Comparison of ENCODE assay signal across 8 cellular contexts in the genomic region with DNA sequence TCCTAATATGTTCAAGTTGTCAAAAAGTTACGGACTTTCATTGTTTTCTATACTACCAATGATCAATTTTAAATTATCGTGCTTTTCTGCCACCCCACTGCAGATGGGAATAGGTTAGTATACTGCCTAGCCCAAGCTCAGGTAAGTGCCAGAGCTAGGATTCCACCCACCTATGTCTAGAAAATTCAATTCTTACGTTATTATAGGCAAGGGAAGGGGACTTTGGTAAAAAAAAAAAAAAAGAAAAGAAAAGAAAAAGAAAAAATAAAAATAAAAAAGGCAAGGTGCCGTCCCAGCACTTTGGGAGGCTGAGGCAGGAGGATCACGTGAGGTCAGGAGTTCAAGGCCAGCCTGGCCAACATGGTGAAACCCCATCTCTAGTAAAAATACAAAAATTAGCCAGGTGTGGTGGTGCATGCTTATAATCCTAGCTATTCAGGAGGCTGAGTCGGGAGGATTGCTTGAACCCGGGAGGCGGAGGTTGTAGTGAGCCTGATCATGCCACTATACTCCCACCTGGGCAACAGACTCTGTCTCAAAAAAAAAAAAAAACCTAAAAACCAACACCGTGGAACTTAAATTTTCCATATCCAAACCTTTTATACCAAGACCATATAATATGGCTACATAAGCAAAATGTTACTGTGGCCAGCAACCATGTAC. TPM values are rescaled to one million over a fixed set of nuclear protein-coding genes. Genes with fewer than 3 reads are reported as not detected.
DNase-seq lines count a peak whose midpoint lies in the region; ATAC-seq, FAIRE-seq and TF ChIP-seq lines count a peak whose summit lies in the region.

No MANE protein-coding gene starts in this region.

- CTCF ChIA-PET in WTC11 (lab: Charles Lee) = interaction anchor here (0.6 kb wide), 1 partner anchor 181 kb away, joined by 3 read pairs; no protein-coding TSS in a partner anchor

- H4K5ac ChIP-seq in H9 (ENCODE audit: insufficient read length, low read depth, low read length) = no peak overlapping the region

- H3K14ac ChIP-seq in H9 (ENCODE audit: insufficient read depth, low read length) = no peak overlapping the region

- no peak for ATAC-seq in WTC11
- ATAC-seq in GM21423 (IDR thresholded peaks at IDR 0.05; ENCODE audit: unreplicated experiment) = no peak
- ATAC-seq in HG03159 (IDR thresholded peaks at IDR 0.05; ENCODE audit: unreplicated experiment) = no peak
- no peak for ATAC-seq in omental fat pad (ENCODE audit: low FRiP score)

- no peak overlapping the region for H2BK20ac ChIP-seq in H9 (ENCODE audit: low read depth, low read length, poor library complexity, severe bottlenecking)

- no peak overlapping the region for H4K91ac ChIP-seq in H9 (ENCODE audit: insufficient read length, low read depth, low read length)

- H2BK15ac ChIP-seq in H9 (ENCODE audit: low read depth, low read length) = no peak overlapping the region

- H3K9me3 ChIP-seq in H9 (ENCODE audit: control insufficient read depth, low read depth, low read length) (no peaks in the 10 kb centered on the region), skeletal muscle tissue (ENCODE audit: control insufficient read depth in 3 of 3, low read length in 3 of 3) (no peaks in the 10 kb centered on the region)

- no peaks in the 10 kb centered on the region for H4K20me1 ChIP-seq in H9 (ENCODE audit: control insufficient read depth, insufficient read depth, insufficient read length)

- H3K9me3 Mint-ChIP-seq in H9 (no peaks in the 10 kb centered on the region; a peak in 1 of 5 replicates), WTC11 (peaks cover 3% of the 10 kb centered on the region; the same call in 1 of the 2 replicates)

- DNase-seq in H9 (no peak), WTC11 (ENCODE audit: low spot score) (no peak), fibroblast of villous mesenchyme (ENCODE audit: low read depth) (no peak), HTR-8/SVneo (ENCODE audit: insufficient read length, low spot score) (no peak), omental fat pad (ENCODE audit: low spot score) (no peak)

- H3K27ac Mint-ChIP-seq in H9 (peak overlapping the region in 2 of 3 experiments; percentile 91 to 100; a peak in 3 of 7 replicates), WTC11 (peak overlapping the region; percentile 100)

- peaks cover 21 to 53% (median 24%) of the 10 kb centered on the region in 3 experiments for H3K36me3 Mint-ChIP-seq in H9 (ENCODE audit: insufficient read depth in 1 of 3, low read depth in 3 of 3)
- peaks cover 41% of the 10 kb centered on the region for H3K36me3 Mint-ChIP-seq in WTC11

- H3K4me1 Mint-ChIP-seq in H9 = peaks cover 13 to 22% of the 10 kb centered on the region in 2 experiments
- peaks cover 25% of the 10 kb centered on the region for H3K4me1 Mint-ChIP-seq in WTC11

- no peak overlapping the region for H4K8ac ChIP-seq in H9 (replicated peaks; ENCODE audit: insufficient read length, low read depth, low read length)

- no peak overlapping the region for H2AFZ ChIP-seq in H9 (ENCODE audit: low read length)

- no peak overlapping the region for H2BK12ac ChIP-seq in H9 (ENCODE audit: insufficient read length, low read depth, low read length)

- no peak for TF ChIP-seq CTCF in H9 (conservative IDR thresholded peaks at IDR 0.05)
- no peak for TF ChIP-seq CTCF in WTC11 (IDR thresholded peaks at IDR 0.05)
- TF ChIP-seq CTCF in fibroblast of villous mesenchyme (IDR thresholded peaks at IDR 0.05; ENCODE audit: insufficient read depth, low read depth, low read length) = no peak
- TF ChIP-seq CTCF in omental fat pad (IDR thresholded peaks at IDR 0.05) = no peak

- POLR2A ChIA-PET in WTC11 (lab: Charles Lee) = interaction anchor here (0.7 kb wide), 1 partner anchor 40 kb away, joined by 4 read pairs; no protein-coding TSS in a partner anchor

- no CpG with 5 or more reads among the region's 9 CpGs for WGBS in H9 (ENCODE audit: extremely low coverage, insufficient read length, low lambda C conversion rate)

- no peak overlapping the region for H2AK5ac ChIP-seq in H9 (ENCODE audit: insufficient read length, low read length)

- H3K79me2 ChIP-seq in H9 (ENCODE audit: insufficient read depth, low read length) = peaks cover 8% of the 10 kb centered on the region; the same call in 1 of the 2 replicates

- H3K4me3 Mint-ChIP-seq in H9 (peak overlapping the region; percentile 91 to 98), WTC11 (peak overlapping the region; percentile 92)

- H3K27ac ChIP-seq in H9 (ENCODE audit: insufficient read length, low read depth, low read length) (peak overlapping the region; percentile 59), skeletal muscle tissue (ENCODE audit: low read depth, low read length) (no peak overlapping the region)

- H3T11ph ChIP-seq in H9 (ENCODE audit: low read length) = no peak overlapping the region

- no peaks in the 10 kb centered on the region for H3K27me3 ChIP-seq in H9 (ENCODE audit: insufficient read depth, low read length)
- no peaks in the 10 kb centered on the region for H3K27me3 ChIP-seq in skeletal muscle tissue (ENCODE audit: control insufficient read depth in 3 of 3, insufficient read depth in 3 of 3, low read length in 3 of 3)

- H3K23me2 ChIP-seq in H9 (ENCODE audit: insufficient read length, low read depth, low read length, poor library complexity, severe bottlenecking) = peaks cover 2% of the 10 kb centered on the region

- H2BK120ac ChIP-seq in H9 (ENCODE audit: low read depth, low read length, poor library complexity, severe bottlenecking) = no peak overlapping the region

- no peak for FAIRE-seq in HTR-8/SVneo (lab: Jason Lieb, UNC)

- no peaks in the 10 kb centered on the region for H3K79me1 ChIP-seq in H9 (ENCODE audit: insufficient read depth, low read depth, low read length, poor library complexity, severe bottlenecking)

- H3K23ac ChIP-seq in H9 (ENCODE audit: insufficient read length, low read depth, low read length) = no peak overlapping the region

- peaks cover 9 to 28% (median 21%) of the 10 kb centered on the region in 3 donors for H3K36me3 ChIP-seq in skeletal muscle tissue (ENCODE audit: control insufficient read depth in 3 of 3, insufficient read depth in 3 of 3, low read length in 3 of 3)

- no peak overlapping the region for H3K4ac ChIP-seq in H9 (ENCODE audit: low read depth, low read length)

- H3K56ac ChIP-seq in H9 (ENCODE audit: insufficient read length, low read depth, low read length) = no peak overlapping the region

- peak overlapping the region; percentile 46 for H3K4me2 ChIP-seq in H9 (ENCODE audit: insufficient read depth, insufficient read length, low read length)

- no peaks in the 10 kb centered on the region; the same call in 1 of the 2 replicates for H3K27me3 Mint-ChIP-seq in H9 (ENCODE audit: low read depth)
- H3K27me3 Mint-ChIP-seq in WTC11 (ENCODE audit: low read depth) = no peaks in the 10 kb centered on the region; the same call in 1 of the 2 replicates

- H2BK5ac ChIP-seq in H9 (ENCODE audit: insufficient read length, low read length) = no peak overlapping the region

- peak overlapping the region; percentile 98 for H3K9ac ChIP-seq in H9 (ENCODE audit: extremely low read depth, insufficient read length, low read length)
- no peak overlapping the region for H3K9ac ChIP-seq in skeletal muscle tissue (ENCODE audit: low read depth in 1 of 3, low read length in 3 of 3)

- H3K4me1 ChIP-seq in H9 (ENCODE audit: insufficient read depth, low read length) (no peaks in the 10 kb centered on the region), skeletal muscle tissue (ENCODE audit: control insufficient read depth in 3 of 3, insufficient read depth in 3 of 3, low read length in 3 of 3) (peaks cover 0 to 15% (median 7%) of the 10 kb centered on the region in 3 donors)

- H3K4me3 ChIP-seq in fibroblast of villous mesenchyme (ENCODE audit: low read depth, low read length) (peak overlapping the region; percentile 88), skeletal muscle tissue (ENCODE audit: low read length in 3 of 3) (peak overlapping the region; percentile 90 to 98 (median 94))

- no peak overlapping the region for H3K18ac ChIP-seq in H9 (ENCODE audit: insufficient read length, low read depth, low read length)

TF ChIP-seq in WTC11, 78 proteins besides CTCF, POLR2A, EP300 and RAD21 (continues in another document):
- TF ChIP-seq RELA (CRISPR knock-in tag; IDR thresholded peaks at IDR 0.05; ENCODE audit: borderline replicate concordance) = no peak
- no peak for TF ChIP-seq E2F4 (CRISPR knock-in tag; IDR thresholded peaks at IDR 0.05; ENCODE audit: borderline replicate concordance, low read depth)
- TF ChIP-seq ZNF423 (CRISPR knock-in tag; IDR thresholded peaks at IDR 0.05) = no peak

RNA-seq across cellular contexts. Expression of gene RPL22L1, which starts 1.3 kb away (rescaled TPM):
- total RNA-seq in H9 (2021) (100 TPM in 2 replicates), WTC11 (2021) (120 to 169 TPM (median 125 TPM) in 3 replicates), fibroblast of villous mesenchyme (126 and 218 TPM in 2 replicates), skeletal muscle tissue (28.7 TPM), omental fat pad (100 to 1,000 TPM in 1 of 4 donors, 10 to 100 TPM in 3; 84.2 to 108 (median 98.3) TPM)

RNA-seq across cellular contexts. Expression of gene EIF5A2, which starts 39.7 kb away (rescaled TPM):
- total RNA-seq in H9 (2021) = 7.7 and 8.6 TPM in 2 replicates
- total RNA-seq in WTC11 (2021) = 7.6 to 8.6 TPM (median 7.7 TPM) in 3 replicates
- 12.2 and 18.1 TPM in 2 replicates for total RNA-seq in fibroblast of villous mesenchyme
- total RNA-seq in skeletal muscle tissue = 1.0 TPM
- 10 to 100 TPM in 1 of 4 donors, 1 to 10 TPM in 3; 4.3 to 10.4 (median 7.8) TPM for total RNA-seq in omental fat pad
